ENCODE assay signal across 8 cellular contexts in genomic region chr14:90331497-90332270, GRCh38. TPM values are rescaled to one million over a fixed set of nuclear protein-coding genes. Genes with fewer than 3 reads are reported as not detected.
DNase-seq lines count a peak whose midpoint lies in the region; ATAC-seq, FAIRE-seq and TF ChIP-seq lines count a peak whose summit lies in the region.

Gene NRDE2, minus strand, starts transcription at chr14:90331941. Its CDS starts 37 bp downstream, at chr14:90331904.

- H3K36me3 ChIP-seq in Caco-2 (ENCODE audit: control insufficient read depth, insufficient read depth, low read length), result no peaks in the 10 kb centered on the region

- H3K9me3 ChIP-seq in Caco-2, result no peaks in the 10 kb centered on the region

- H3K4me1 ChIP-seq in Caco-2, result peaks cover 17% of the 10 kb centered on the region

- POLR2A ChIA-PET in Caco-2 (lab: Charles Lee), result no interaction called here
- POLR2A ChIA-PET in activated CD8-positive, alpha-beta memory T cell treated with anti-CD3 and anti-CD28 coated beads for 36 hours (lab: Charles Lee), result no interaction called here

- no peaks in the 10 kb centered on the region for H3K9me3 Mint-ChIP-seq in Caco-2 (ENCODE audit: unreplicated experiment)

- peaks cover 15% of the 10 kb centered on the region for H3K4me1 Mint-ChIP-seq in Caco-2 (ENCODE audit: low read depth, unreplicated experiment)

- BruUV-seq in Caco-2 (replicated peaks; lab: Mats Ljungman, UMichigan), result TSS peak; percentile 66

- no peaks in the 10 kb centered on the region for H3K27me3 ChIP-seq in Caco-2 (replicated peaks; ENCODE audit: control insufficient read depth, insufficient read depth, low read length)

- peak within 1 kb of the TSS; percentile 37 for H3K4me3 ChIP-seq in Caco-2 (ENCODE audit: low read depth, low read length)

- H3K36me3 Mint-ChIP-seq in Caco-2 (ENCODE audit: insufficient read depth, unreplicated experiment), result peaks cover 11% of the 10 kb centered on the region

- peak within 1 kb of the TSS; percentile 91 for H3K4me3 Mint-ChIP-seq in Caco-2 (ENCODE audit: unreplicated experiment)

- H3K27me3 Mint-ChIP-seq in Caco-2 (ENCODE audit: insufficient read depth, unreplicated experiment), result no peaks in the 10 kb centered on the region

- peak; percentile 94 for ATAC-seq in GM21381 (IDR thresholded peaks at IDR 0.05; ENCODE audit: unreplicated experiment)

- intact Hi-C loops in Caco-2 (cut with micrococcal nuclease; ENCODE audit: unreplicated experiment), result loop anchor here (1.0 to 5.0 kb wide), 3 partner anchors 52 to 171 kb away; partner anchors contain the start of gene CALM1

- FAIRE-seq in HTR-8/SVneo (lab: Jason Lieb, UNC), result peak; percentile 36

- peak within 1 kb of the TSS; percentile 95 for H3K27ac Mint-ChIP-seq in Caco-2 (ENCODE audit: unreplicated experiment)

- no peak for TF ChIP-seq CTCF in Caco-2 (IDR thresholded peaks at IDR 0.05; ENCODE audit: insufficient read depth in 1 of 2, low read depth in 1 of 2, low read length in 1 of 2, severe bottlenecking in 1 of 2, unreplicated experiment in 1 of 2)

- DNase-seq in Caco-2 (peak; percentile 99), HTR-8/SVneo (ENCODE audit: insufficient read length, low spot score) (peak; percentile 90), NOMO-1 treated with DMSO at 0.1 percent for 48 hours (lab: John Stamatoyannopoulos, UW; ENCODE audit: unreplicated experiment) (peak; percentile 97), medulla oblongata (ENCODE audit: extremely low spot score) (peak; percentile 98)
- peak; percentile 85 for DNase-seq in effector CD8-positive, alpha-beta T cell (lab: John Stamatoyannopoulos, UW)
- DNase-seq in stimulated activated CD4-positive, alpha-beta T cell treated with anti-CD3 and anti-CD28 coated beads, TNF-alpha, amount 100 ng/mL, for 48 hours (ENCODE audit: low read depth in 3 of 3), result peak; percentile 95 to 100 (median 97)

- CTCF ChIA-PET in Caco-2 (lab: Charles Lee), result no interaction called here
- CTCF ChIA-PET in activated CD8-positive, alpha-beta memory T cell treated with anti-CD3 and anti-CD28 coated beads for 36 hours (lab: Charles Lee), result no interaction called here

RNA-seq across cellular contexts. Expression of gene NRDE2, which starts in this region (rescaled TPM):
- total RNA-seq in Caco-2 (2022), result 17.1 and 18.0 TPM in 2 replicates
- 10 to 100 TPM; 27.5 TPM for total RNA-seq in activated CD8-positive, alpha-beta memory T cell treated with anti-CD3 and anti-CD28 coated beads for 36 hours

Comparison
In these comparisons a context has a peak if more than half of its experiments do, and no peak if none do; other contexts are left out.
1. Peak in every context shown above with its lines: DNase-seq, ATAC-seq and H3K4me3 ChIP-seq.